ENCODE assay signal across 8 cellular contexts in genomic region chr21:33360871-33361602, GRCh38. TPM values are rescaled to one million over a fixed set of nuclear protein-coding genes. Genes with fewer than 3 reads are reported as not detected.
DNase-seq lines count a peak whose midpoint lies in the region; ATAC-seq, FAIRE-seq and TF ChIP-seq lines count a peak whose summit lies in the region.

No MANE protein-coding gene starts in this region.

- peaks cover 29% of the 10 kb centered on the region for H3K4me1 ChIP-seq in lower lobe of right lung

- intact Hi-C loops in lower lobe of right lung (cut with DNase I) = no loop called here

- H3K4me3 ChIP-seq in lower lobe of right lung = peak overlapping the region; percentile 43

- peak; percentile 82 for DNase-seq in Ammon's horn (ENCODE audit: low spot score)
- peak; percentile 62 for DNase-seq in GM19239 (ENCODE audit: insufficient read length, low spot score)
- DNase-seq in NCI-H526 treated with DMSO at 0.1 percent for 48 hours (lab: John Stamatoyannopoulos, UW) = peak; percentile 66
- DNase-seq in activated CD4-positive, alpha-beta T cell treated with anti-CD3 and anti-CD28 coated beads, Interleukin-2, amount 50 U/mL, for 4 hours = peak; percentile 88 to 92
- peak; percentile 84 for DNase-seq in dermis blood vessel endothelial cell
- DNase-seq in lower lobe of right lung = peak; percentile 81
- DNase-seq in stimulated activated CD4-positive, alpha-beta T cell treated with anti-CD3 and anti-CD28 coated beads, TNF-alpha, amount 100 ng/mL, for 48 hours (ENCODE audit: low read depth in 3 of 3) = peak; percentile 73 to 87 (median 83)

- TF ChIP-seq CTCF in lower lobe of right lung (IDR thresholded peaks at IDR 0.05) = peak; percentile 74

- H3K36me3 ChIP-seq in lower lobe of right lung = peaks cover 22% of the 10 kb centered on the region

- H3K27me3 ChIP-seq in lower lobe of right lung (ENCODE audit: low read depth) = no peaks in the 10 kb centered on the region

- peak overlapping the region; percentile 74 for H3K27ac ChIP-seq in lower lobe of right lung

- peak; percentile 97 for FAIRE-seq in GM19239 (lab: Jason Lieb, UNC)

- peak; percentile 72 for ATAC-seq in HG03520 (IDR thresholded peaks at IDR 0.05; ENCODE audit: unreplicated experiment)
- ATAC-seq in lower lobe of right lung = peak; percentile 92 to 93

- H3K9me3 ChIP-seq in lower lobe of right lung = no peaks in the 10 kb centered on the region

RNA-seq across cellular contexts. Expression of gene IFNAR1, which starts 36.3 kb away (rescaled TPM):
- total RNA-seq in dermis blood vessel endothelial cell (22.3 and 40.3 TPM in 2 replicates), lower lobe of right lung (64.5 TPM)

RNA-seq across cellular contexts. Expression of gene IFNGR2, which starts 42.2 kb away (rescaled TPM):
- total RNA-seq in dermis blood vessel endothelial cell (51.3 and 64.2 TPM in 2 replicates), lower lobe of right lung (83.5 TPM)

Comparison
In these comparisons a context has a peak if more than half of its experiments do, and no peak if none do; other contexts are left out.
1. Peak in every context shown above with its lines: DNase-seq, ATAC-seq, H3K4me3 ChIP-seq and H3K27ac ChIP-seq.